Comparison of ENCODE assay signal across 1 cellular context in the genomic region with DNA sequence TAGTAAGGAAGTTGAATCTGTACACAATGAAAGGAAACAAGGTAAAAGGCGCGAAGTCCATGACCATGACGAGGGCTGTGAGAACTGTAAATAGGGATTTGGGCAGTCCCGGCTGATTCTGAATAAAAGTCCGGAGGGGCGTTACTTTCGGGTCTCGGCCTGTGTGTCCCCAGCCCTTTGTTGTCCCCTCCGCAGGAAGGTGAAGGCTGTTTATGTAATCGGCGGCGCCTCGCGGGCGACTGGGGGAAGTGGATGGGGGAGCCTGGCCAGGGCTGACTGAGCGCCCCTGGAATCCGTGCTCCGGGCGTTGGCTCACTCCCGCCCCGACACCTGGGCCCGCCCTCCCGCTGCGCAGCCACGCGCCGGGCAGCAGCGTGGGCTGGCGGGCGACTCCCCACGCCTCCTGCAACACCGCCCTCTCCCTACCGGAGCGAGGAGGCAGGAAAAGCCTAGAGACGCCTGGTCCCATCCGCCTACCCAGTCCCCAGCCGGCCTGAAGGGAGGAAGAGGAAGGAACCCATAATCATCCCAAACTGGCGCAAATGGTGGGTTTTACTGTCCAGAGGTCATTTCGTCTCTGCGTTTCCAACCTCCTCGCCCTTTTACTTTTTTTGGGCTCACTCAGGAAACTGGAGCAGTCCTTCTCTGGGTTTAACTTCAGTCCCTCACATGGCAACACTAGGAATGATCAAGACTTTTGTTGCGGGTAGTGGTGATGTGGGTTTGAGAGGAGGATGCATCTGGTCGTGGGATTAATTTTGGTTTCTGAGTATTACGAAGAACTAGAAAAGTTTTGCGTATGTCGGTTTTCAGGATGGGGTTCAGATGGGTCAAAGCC.
TF ChIP-seq lines count a peak whose summit lies in the region.

No MANE protein-coding gene starts in this region.

TF ChIP-seq in HepG2, 621 proteins besides CTCF, POLR2A, EP300 and RAD21 (continued from another document and continues in another):
- TF ChIP-seq, protein P1, sequence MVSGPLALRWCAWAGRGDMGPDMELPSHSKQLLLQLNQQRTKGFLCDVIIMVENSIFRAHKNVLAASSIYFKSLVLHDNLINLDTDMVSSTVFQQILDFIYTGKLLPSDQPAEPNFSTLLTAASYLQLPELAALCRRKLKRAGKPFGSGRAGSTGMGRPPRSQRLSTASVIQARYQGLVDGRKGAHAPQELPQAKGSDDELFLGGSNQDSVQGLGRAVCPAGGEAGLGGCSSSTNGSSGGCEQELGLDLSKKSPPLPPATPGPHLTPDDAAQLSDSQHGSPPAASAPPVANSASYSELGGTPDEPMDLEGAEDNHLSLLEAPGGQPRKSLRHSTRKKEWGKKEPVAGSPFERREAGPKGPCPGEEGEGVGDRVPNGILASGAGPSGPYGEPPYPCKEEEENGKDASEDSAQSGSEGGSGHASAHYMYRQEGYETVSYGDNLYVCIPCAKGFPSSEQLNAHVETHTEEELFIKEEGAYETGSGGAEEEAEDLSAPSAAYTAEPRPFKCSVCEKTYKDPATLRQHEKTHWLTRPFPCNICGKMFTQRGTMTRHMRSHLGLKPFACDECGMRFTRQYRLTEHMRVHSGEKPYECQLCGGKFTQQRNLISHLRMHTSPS (CRISPR knock-in tag; IDR thresholded peaks at IDR 0.05; ENCODE audit: low read depth): peak; percentile 44; the same call in 1 of the 2 replicates
- TF ChIP-seq, protein P2, sequence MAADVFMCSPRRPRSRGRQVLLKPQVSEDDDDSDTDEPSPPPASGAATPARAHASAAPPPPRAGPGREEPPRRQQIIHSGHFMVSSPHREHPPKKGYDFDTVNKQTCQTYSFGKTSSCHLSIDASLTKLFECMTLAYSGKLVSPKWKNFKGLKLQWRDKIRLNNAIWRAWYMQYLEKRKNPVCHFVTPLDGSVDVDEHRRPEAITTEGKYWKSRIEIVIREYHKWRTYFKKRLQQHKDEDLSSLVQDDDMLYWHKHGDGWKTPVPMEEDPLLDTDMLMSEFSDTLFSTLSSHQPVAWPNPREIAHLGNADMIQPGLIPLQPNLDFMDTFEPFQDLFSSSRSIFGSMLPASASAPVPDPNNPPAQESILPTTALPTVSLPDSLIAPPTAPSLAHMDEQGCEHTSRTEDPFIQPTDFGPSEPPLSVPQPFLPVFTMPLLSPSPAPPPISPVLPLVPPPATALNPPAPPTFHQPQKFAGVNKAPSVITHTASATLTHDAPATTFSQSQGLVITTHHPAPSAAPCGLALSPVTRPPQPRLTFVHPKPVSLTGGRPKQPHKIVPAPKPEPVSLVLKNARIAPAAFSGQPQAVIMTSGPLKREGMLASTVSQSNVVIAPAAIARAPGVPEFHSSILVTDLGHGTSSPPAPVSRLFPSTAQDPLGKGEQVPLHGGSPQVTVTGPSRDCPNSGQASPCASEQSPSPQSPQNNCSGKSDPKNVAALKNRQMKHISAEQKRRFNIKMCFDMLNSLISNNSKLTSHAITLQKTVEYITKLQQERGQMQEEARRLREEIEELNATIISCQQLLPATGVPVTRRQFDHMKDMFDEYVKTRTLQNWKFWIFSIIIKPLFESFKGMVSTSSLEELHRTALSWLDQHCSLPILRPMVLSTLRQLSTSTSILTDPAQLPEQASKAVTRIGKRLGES (CRISPR knock-in tag; IDR thresholded peaks at IDR 0.05; ENCODE audit: borderline replicate concordance): no peak
- TF ChIP-seq, protein P3, sequence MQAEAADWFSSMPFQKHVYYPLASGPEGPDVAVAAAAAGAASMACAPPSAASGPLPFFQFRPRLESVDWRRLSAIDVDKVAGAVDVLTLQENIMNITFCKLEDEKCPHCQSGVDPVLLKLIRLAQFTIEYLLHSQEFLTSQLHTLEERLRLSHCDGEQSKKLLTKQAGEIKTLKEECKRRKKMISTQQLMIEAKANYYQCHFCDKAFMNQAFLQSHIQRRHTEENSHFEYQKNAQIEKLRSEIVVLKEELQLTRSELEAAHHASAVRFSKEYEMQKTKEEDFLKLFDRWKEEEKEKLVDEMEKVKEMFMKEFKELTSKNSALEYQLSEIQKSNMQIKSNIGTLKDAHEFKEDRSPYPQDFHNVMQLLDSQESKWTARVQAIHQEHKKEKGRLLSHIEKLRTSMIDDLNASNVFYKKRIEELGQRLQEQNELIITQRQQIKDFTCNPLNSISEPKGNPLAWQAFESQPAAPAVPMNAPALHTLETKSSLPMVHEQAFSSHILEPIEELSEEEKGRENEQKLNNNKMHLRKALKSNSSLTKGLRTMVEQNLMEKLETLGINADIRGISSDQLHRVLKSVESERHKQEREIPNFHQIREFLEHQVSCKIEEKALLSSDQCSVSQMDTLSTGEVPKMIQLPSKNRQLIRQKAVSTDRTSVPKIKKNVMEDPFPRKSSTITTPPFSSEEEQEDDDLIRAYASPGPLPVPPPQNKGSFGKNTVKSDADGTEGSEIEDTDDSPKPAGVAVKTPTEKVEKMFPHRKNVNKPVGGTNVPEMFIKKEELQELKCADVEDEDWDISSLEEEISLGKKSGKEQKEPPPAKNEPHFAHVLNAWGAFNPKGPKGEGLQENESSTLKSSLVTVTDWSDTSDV (CRISPR knock-in tag; IDR thresholded peaks at IDR 0.05): no peak
- no peak for TF ChIP-seq SATB2 (CRISPR knock-in tag; IDR thresholded peaks at IDR 0.05)
- peak; percentile 23; the same call in 1 of the 2 replicates for TF ChIP-seq MEIS2 (CRISPR knock-in tag; IDR thresholded peaks at IDR 0.05)
- TF ChIP-seq ZNF44 (CRISPR knock-in tag; IDR thresholded peaks at IDR 0.05): no peak
- TF ChIP-seq, protein P4, sequence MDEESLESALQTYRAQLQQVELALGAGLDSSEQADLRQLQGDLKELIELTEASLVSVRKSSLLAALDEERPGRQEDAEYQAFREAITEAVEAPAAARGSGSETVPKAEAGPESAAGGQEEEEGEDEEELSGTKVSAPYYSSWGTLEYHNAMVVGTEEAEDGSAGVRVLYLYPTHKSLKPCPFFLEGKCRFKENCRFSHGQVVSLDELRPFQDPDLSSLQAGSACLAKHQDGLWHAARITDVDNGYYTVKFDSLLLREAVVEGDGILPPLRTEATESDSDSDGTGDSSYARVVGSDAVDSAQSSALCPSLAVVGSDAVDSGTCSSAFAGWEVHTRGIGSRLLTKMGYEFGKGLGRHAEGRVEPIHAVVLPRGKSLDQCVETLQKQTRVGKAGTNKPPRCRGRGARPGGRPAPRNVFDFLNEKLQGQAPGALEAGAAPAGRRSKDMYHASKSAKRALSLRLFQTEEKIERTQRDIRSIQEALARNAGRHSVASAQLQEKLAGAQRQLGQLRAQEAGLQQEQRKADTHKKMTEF (CRISPR knock-in tag; IDR thresholded peaks at IDR 0.05): peak; percentile 86
- TF ChIP-seq ZSCAN30 (CRISPR knock-in tag; IDR thresholded peaks at IDR 0.05): 0 out of 2 replicates have a peak, but pooled peaks have one; percentile 48
- TF ChIP-seq NCOR1 (IDR thresholded peaks at IDR 0.05; ENCODE audit: borderline replicate concordance, low read length): peak; percentile 78
- TF ChIP-seq, protein P5, sequence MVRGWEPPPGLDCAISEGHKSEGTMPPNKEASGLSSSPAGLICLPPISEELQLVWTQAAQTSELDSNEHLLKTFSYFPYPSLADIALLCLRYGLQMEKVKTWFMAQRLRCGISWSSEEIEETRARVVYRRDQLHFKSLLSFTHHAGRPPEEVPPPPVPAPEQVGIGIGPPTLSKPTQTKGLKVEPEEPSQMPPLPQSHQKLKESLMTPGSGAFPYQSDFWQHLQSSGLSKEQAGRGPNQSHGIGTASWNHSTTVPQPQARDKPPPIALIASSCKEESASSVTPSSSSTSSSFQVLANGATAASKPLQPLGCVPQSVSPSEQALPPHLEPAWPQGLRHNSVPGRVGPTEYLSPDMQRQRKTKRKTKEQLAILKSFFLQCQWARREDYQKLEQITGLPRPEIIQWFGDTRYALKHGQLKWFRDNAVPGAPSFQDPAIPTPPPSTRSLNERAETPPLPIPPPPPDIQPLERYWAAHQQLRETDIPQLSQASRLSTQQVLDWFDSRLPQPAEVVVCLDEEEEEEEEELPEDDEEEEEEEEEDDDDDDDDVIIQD (CRISPR knock-in tag; IDR thresholded peaks at IDR 0.05; ENCODE audit: low read depth): peak; percentile 51
- TF ChIP-seq ZNF790 (CRISPR knock-in tag; IDR thresholded peaks at IDR 0.05; ENCODE audit: borderline replicate concordance): 0 out of 2 replicates have a peak, but pooled peaks have one; percentile 57
- peak; percentile 82 for TF ChIP-seq FOXC1 (CRISPR knock-in tag; IDR thresholded peaks at IDR 0.05; ENCODE audit: borderline replicate concordance)
- TF ChIP-seq JARID2 (CRISPR knock-in tag; IDR thresholded peaks at IDR 0.05; ENCODE audit: insufficient replicate concordance): no peak
- TF ChIP-seq ZNF274 (CRISPR knock-in tag; IDR thresholded peaks at IDR 0.05): peak; percentile 96
- no peak for TF ChIP-seq SUZ12 (IDR thresholded peaks at IDR 0.05; ENCODE audit: low read depth, low read length)
- no peak for TF ChIP-seq POLR2AphosphoS2 (IDR thresholded peaks at IDR 0.05; ENCODE audit: low read depth, low read length)
- TF ChIP-seq RBAK (CRISPR knock-in tag; IDR thresholded peaks at IDR 0.05): no peak
- TF ChIP-seq, protein P6, sequence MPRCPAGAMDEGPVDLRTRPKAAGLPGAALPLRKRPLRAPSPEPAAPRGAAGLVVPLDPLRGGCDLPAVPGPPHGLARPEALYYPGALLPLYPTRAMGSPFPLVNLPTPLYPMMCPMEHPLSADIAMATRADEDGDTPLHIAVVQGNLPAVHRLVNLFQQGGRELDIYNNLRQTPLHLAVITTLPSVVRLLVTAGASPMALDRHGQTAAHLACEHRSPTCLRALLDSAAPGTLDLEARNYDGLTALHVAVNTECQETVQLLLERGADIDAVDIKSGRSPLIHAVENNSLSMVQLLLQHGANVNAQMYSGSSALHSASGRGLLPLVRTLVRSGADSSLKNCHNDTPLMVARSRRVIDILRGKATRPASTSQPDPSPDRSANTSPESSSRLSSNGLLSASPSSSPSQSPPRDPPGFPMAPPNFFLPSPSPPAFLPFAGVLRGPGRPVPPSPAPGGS (CRISPR knock-in tag; IDR thresholded peaks at IDR 0.05): no peak; the same call in none of the 2 replicates
- peak; percentile 7; the same call in 1 of the 2 replicates for TF ChIP-seq RFX3 (CRISPR knock-in tag; IDR thresholded peaks at IDR 0.05)
- no peak for TF ChIP-seq MYNN (CRISPR knock-in tag; IDR thresholded peaks at IDR 0.05; ENCODE audit: low read depth)
- TF ChIP-seq, protein P7, sequence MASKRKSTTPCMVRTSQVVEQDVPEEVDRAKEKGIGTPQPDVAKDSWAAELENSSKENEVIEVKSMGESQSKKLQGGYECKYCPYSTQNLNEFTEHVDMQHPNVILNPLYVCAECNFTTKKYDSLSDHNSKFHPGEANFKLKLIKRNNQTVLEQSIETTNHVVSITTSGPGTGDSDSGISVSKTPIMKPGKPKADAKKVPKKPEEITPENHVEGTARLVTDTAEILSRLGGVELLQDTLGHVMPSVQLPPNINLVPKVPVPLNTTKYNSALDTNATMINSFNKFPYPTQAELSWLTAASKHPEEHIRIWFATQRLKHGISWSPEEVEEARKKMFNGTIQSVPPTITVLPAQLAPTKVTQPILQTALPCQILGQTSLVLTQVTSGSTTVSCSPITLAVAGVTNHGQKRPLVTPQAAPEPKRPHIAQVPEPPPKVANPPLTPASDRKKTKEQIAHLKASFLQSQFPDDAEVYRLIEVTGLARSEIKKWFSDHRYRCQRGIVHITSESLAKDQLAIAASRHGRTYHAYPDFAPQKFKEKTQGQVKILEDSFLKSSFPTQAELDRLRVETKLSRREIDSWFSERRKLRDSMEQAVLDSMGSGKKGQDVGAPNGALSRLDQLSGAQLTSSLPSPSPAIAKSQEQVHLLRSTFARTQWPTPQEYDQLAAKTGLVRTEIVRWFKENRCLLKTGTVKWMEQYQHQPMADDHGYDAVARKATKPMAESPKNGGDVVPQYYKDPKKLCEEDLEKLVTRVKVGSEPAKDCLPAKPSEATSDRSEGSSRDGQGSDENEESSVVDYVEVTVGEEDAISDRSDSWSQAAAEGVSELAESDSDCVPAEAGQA (IDR thresholded peaks at IDR 0.05; ENCODE audit: low read depth): peak; percentile 50; the same call in 1 of the 2 replicates
- TF ChIP-seq, protein P7 (CRISPR knock-in tag; IDR thresholded peaks at IDR 0.05; ENCODE audit: borderline replicate concordance): no peak
- TF ChIP-seq ZNF878 (CRISPR knock-in tag; IDR thresholded peaks at IDR 0.05): no peak
- TF ChIP-seq GATAD2A (CRISPR knock-in tag; IDR thresholded peaks at IDR 0.05): peak; percentile 51
- TF ChIP-seq, protein P8, sequence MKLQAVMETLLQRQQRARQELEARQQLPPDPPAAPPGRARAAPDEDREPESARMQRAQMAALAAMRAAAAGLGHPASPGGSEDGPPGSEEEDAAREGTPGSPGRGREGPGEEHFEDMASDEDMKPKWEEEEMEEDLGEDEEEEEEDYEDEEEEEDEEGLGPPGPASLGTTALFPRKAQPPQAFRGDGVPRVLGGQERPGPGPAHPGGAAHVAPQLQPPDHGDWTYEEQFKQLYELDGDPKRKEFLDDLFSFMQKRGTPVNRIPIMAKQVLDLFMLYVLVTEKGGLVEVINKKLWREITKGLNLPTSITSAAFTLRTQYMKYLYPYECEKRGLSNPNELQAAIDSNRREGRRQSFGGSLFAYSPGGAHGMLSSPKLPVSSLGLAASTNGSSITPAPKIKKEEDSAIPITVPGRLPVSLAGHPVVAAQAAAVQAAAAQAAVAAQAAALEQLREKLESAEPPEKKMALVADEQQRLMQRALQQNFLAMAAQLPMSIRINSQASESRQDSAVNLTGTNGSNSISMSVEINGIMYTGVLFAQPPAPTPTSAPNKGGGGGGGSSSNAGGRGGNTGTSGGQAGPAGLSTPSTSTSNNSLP (IDR thresholded peaks at IDR 0.05; ENCODE audit: low read depth, low read length): 0 out of 2 replicates have a peak, but pooled peaks have one; percentile 28
- peak; percentile 16; the same call in 1 of the 2 replicates for TF ChIP-seq GATA4 (IDR thresholded peaks at IDR 0.05; ENCODE audit: borderline replicate concordance, low read depth)
- TF ChIP-seq SRF (IDR thresholded peaks at IDR 0.05; ENCODE audit: low read depth, low read length): no peak
- no peak; the same call in 1 of the 2 replicates for TF ChIP-seq ZNF674 (CRISPR knock-in tag; IDR thresholded peaks at IDR 0.05; ENCODE audit: low read depth)
- TF ChIP-seq GABPB1 (CRISPR knock-in tag; IDR thresholded peaks at IDR 0.05): peak; percentile 87
- no peak for TF ChIP-seq YEATS2 (CRISPR knock-in tag; IDR thresholded peaks at IDR 0.05; ENCODE audit: borderline replicate concordance)
- TF ChIP-seq MIER2 (CRISPR knock-in tag; IDR thresholded peaks at IDR 0.05): peak; percentile 61; the same call in 1 of the 2 replicates
- TF ChIP-seq ETV6 (CRISPR knock-in tag; conservative IDR thresholded peaks at IDR 0.05): 0 out of 2 replicates have a peak, but pooled peaks have one; percentile 56
- TF ChIP-seq ZFP90 (CRISPR knock-in tag; IDR thresholded peaks at IDR 0.05; ENCODE audit: borderline replicate concordance): no peak
